In genomic region chr2:219178377-219179175, GRCh38 we compare ENCODE assay signal across 8 cellular contexts. TPM values are rescaled to one million over a fixed set of nuclear protein-coding genes. Genes with fewer than 3 reads are reported as not detected.
DNase-seq lines count a peak whose midpoint lies in the region; ATAC-seq and TF ChIP-seq lines count a peak whose summit lies in the region.

No MANE protein-coding gene starts in this region.

- H3K9me3 ChIP-seq in OCI-LY3 (ENCODE audit: insufficient read depth, low read length), result no peaks in the 10 kb centered on the region

- peaks cover 13% of the 10 kb centered on the region for H3K36me3 ChIP-seq in OCI-LY3 (replicated peaks; ENCODE audit: low read depth, low read length)

- peak overlapping the region; percentile 97 for H3K4me3 ChIP-seq in OCI-LY3 (ENCODE audit: low read length)

- H4K20me1 ChIP-seq in OCI-LY3 (ENCODE audit: insufficient read depth, low read length), result no peaks in the 10 kb centered on the region

- no peak overlapping the region for H2AFZ ChIP-seq in OCI-LY3 (ENCODE audit: low read depth, low read length)

- no peak for TF ChIP-seq CTCF in OCI-LY3 (IDR thresholded peaks at IDR 0.05; ENCODE audit: low read depth, low read length)

- peak; percentile 13 for ATAC-seq in HG02840 (IDR thresholded peaks at IDR 0.05; ENCODE audit: low FRiP score, unreplicated experiment)
- ATAC-seq in activated naive CD4-positive, alpha-beta T cell treated with anti-CD3 and anti-CD28 coated beads, Interleukin-2, amount 50 U/mL, for 72 hours, result peak; percentile 9 to 19

- intact Hi-C loops in cardiac septum (cut with DNase I) (loop anchor here (2.0 to 5.0 kb wide), 2 partner anchors 40 to 209 kb away; partner anchors contain the start of genes ABCB6 and DNPEP), posterior cingulate gyrus (cut with DNase I) (loop anchor here (1.0 to 5.0 kb wide), 3 partner anchors 28 to 119 kb away; partner anchors contain the start of genes ANKZF1, ATG9A and ZFAND2B)

- H3K9me3 Mint-ChIP-seq in activated naive CD4-positive, alpha-beta T cell treated with anti-CD3 and anti-CD28 coated beads, Interleukin-2, amount 50 U/mL, for 72 hours, result no peaks in the 10 kb centered on the region

- H3K4me2 ChIP-seq in OCI-LY3 (ENCODE audit: low read length), result peak overlapping the region; percentile 99

- H3K4me1 ChIP-seq in OCI-LY3 (ENCODE audit: low read length), result peaks cover 13% of the 10 kb centered on the region

- peak; percentile 65 for DNase-seq in NCI-H748 (lab: John Stamatoyannopoulos, UW; ENCODE audit: unreplicated experiment)
- DNase-seq in NCI-H748 treated with DMSO at 0.1 percent for 48 hours (lab: John Stamatoyannopoulos, UW), result no peak
- peak in 1 of 2 donors; percentile 34 for DNase-seq in activated naive CD4-positive, alpha-beta T cell treated with anti-CD3 and anti-CD28 coated beads, Interleukin-2, amount 50 U/mL, for 72 hours (ENCODE audit: low spot score in 2 of 2)
- DNase-seq in cardiac septum (ENCODE audit: low spot score), result peak; percentile 83
- peak in 9 of 10 donors; percentile 17 to 92 (median 33) for DNase-seq in posterior cingulate gyrus
- no peak for DNase-seq in NCI-H446 treated with DMSO at 0.1 percent for 48 hours (lab: John Stamatoyannopoulos, UW)

- peak overlapping the region; percentile 91 to 98 for H3K27ac Mint-ChIP-seq in activated naive CD4-positive, alpha-beta T cell treated with anti-CD3 and anti-CD28 coated beads, Interleukin-2, amount 50 U/mL, for 72 hours

- H3K27ac ChIP-seq in OCI-LY3 (ENCODE audit: low read length), result peak overlapping the region; percentile 40

- H3K27me3 ChIP-seq in OCI-LY3 (ENCODE audit: low read depth, low read length), result no peaks in the 10 kb centered on the region

- H3K9ac ChIP-seq in OCI-LY3 (ENCODE audit: low read length), result peak overlapping the region; percentile 77

- H3K79me2 ChIP-seq in OCI-LY3 (ENCODE audit: low read length), result peaks cover 8% of the 10 kb centered on the region

- peaks cover 47 to 50% of the 10 kb centered on the region in 2 donors for H3K36me3 Mint-ChIP-seq in activated naive CD4-positive, alpha-beta T cell treated with anti-CD3 and anti-CD28 coated beads, Interleukin-2, amount 50 U/mL, for 72 hours

RNA-seq across cellular contexts. Expression of gene RETREG2, which starts 0.5 kb away (rescaled TPM):
- total RNA-seq in activated naive CD4-positive, alpha-beta T cell treated with anti-CD3 and anti-CD28 coated beads, Interleukin-2, amount 50 U/mL, for 72 hours, result 100 to 1,000 TPM in 1 of 2 donors, 10 to 100 TPM in 1; 93.0 to 120 TPM
- total RNA-seq in cardiac septum, result 31.2 TPM

RNA-seq across cellular contexts. Expression of gene CNPPD1, which starts 1.9 kb away (rescaled TPM):
- total RNA-seq in activated naive CD4-positive, alpha-beta T cell treated with anti-CD3 and anti-CD28 coated beads, Interleukin-2, amount 50 U/mL, for 72 hours, result 10 to 100 TPM; 46.9 to 48.0 TPM
- 67.6 TPM for total RNA-seq in cardiac septum

RNA-seq across cellular contexts. Expression of gene SLC23A3, which starts 8.7 kb away (rescaled TPM):
- 1 to 10 TPM; 1.5 to 2.8 TPM for total RNA-seq in activated naive CD4-positive, alpha-beta T cell treated with anti-CD3 and anti-CD28 coated beads, Interleukin-2, amount 50 U/mL, for 72 hours
- total RNA-seq in cardiac septum, result 0.48 TPM

RNA-seq across cellular contexts. Expression of gene NHEJ1, which starts 18.0 kb away (rescaled TPM):
- total RNA-seq in activated naive CD4-positive, alpha-beta T cell treated with anti-CD3 and anti-CD28 coated beads, Interleukin-2, amount 50 U/mL, for 72 hours, result 10 to 100 TPM; 20.9 to 25.0 TPM
- 6.7 TPM for total RNA-seq in cardiac septum

RNA-seq across cellular contexts. Expression of gene ZFAND2B, which starts 28.0 kb away (rescaled TPM):
- 10 to 100 TPM; 25.6 to 66.5 TPM for total RNA-seq in activated naive CD4-positive, alpha-beta T cell treated with anti-CD3 and anti-CD28 coated beads, Interleukin-2, amount 50 U/mL, for 72 hours
- 23.9 TPM for total RNA-seq in cardiac septum

Comparison
In these comparisons a context has a peak if more than half of its experiments do, and no peak if none do; other contexts are left out.
1. DNase-seq: peak in NCI-H748 (single experiment), cardiac septum (single experiment) and posterior cingulate gyrus (9 of 10); none in NCI-H748 treated with DMSO at 0.1 percent for 48 hours (single experiment) and NCI-H446 treated with DMSO at 0.1 percent for 48 hours (single experiment).